In genomic region chr20:19619904-19620430, GRCh38 we compare ENCODE assay signal across 26 cellular contexts.
"Had no signal": no experiment of that assay in that cellular context is flagged by ENCODE, and none has a peak within 500 bp of the region (broad histone marks: within the 10 kb centered on the region; RNA-seq: fewer than 3 reads in every experiment).

No MANE protein-coding gene starts in this region.

- H3K4me1 ChIP-seq: esophagus squamous epithelium, lower lobe of right lung, parathyroid adenoma, stomach, thyroid gland, vagina had no signal

- H3K36me3 Mint-ChIP-seq: natural killer cell treated with Interleukin-12 subunit alpha and Interleukin-12 subunit beta and Interleukin-15 and Interleukin-18, amount 100 ng/mL, for 72 hours; neural progenitor cell had no signal

- H3K9me3 Mint-ChIP-seq: natural killer cell treated with Interleukin-12 subunit alpha and Interleukin-12 subunit beta and Interleukin-15 and Interleukin-18, amount 100 ng/mL, for 72 hours had no signal

- H3K4me3 ChIP-seq: esophagus squamous epithelium, heart right ventricle, lower lobe of right lung, neural progenitor cell, smooth muscle cell, stomach, thyroid gland, vagina had no signal

- H3K79me2 ChIP-seq: parathyroid adenoma had no signal

- H2AFZ ChIP-seq: neural progenitor cell, parathyroid adenoma had no signal

- DNase-seq: effector CD8-positive, alpha-beta T cell; esophagus squamous epithelium; foreskin melanocyte; glutamatergic neuron; heart right ventricle; hypothalamus; left ventricle myocardium superior; lower lobe of right lung; stimulated activated CD4-positive, alpha-beta T cell treated with anti-CD3 and anti-CD28 coated beads, Interleukin-12 subunit alpha, Interleukin-12 subunit beta, amount 100 ng/mL, for 4 hours; stimulated activated CD4-positive, alpha-beta T cell treated with anti-CD3 and anti-CD28 coated beads, Interleukin-1b, Interleukin-23, amount 100 ng/mL, for 48 hours; stimulated activated CD4-positive, alpha-beta T cell treated with anti-CD3 and anti-CD28 coated beads, Interleukin-4, amount 100 ng/mL, for 1 hour; stimulated activated CD8-positive, alpha-beta memory T cell treated with anti-CD3 and anti-CD28 coated beads, Interleukin-4, amount 100 ng/mL, for 48 hours; stimulated activated naive CD4-positive, alpha-beta T cell; stomach; thyroid gland; trophoblast cell had no signal

- H3K4me2 ChIP-seq: neural progenitor cell, smooth muscle cell had no signal

- ATAC-seq: heart right ventricle; left ventricle myocardium superior; lower lobe of right lung; natural killer cell treated with Interleukin-12 subunit alpha and Interleukin-12 subunit beta and Interleukin-15 and Interleukin-18, amount 100 ng/mL, for 72 hours; sciatic nerve had no signal

- H3K27ac Mint-ChIP-seq: natural killer cell treated with Interleukin-12 subunit alpha and Interleukin-12 subunit beta and Interleukin-15 and Interleukin-18, amount 100 ng/mL, for 72 hours; neural progenitor cell; progenitor cell of endocrine pancreas had no signal

- H3K9me3 ChIP-seq: esophagus squamous epithelium, lower lobe of right lung, stomach, thyroid gland, vagina had no signal

- H3K27me3 ChIP-seq: esophagus squamous epithelium, neural progenitor cell, stomach, thyroid gland, vagina had no signal

- H3K4me3 Mint-ChIP-seq: natural killer cell treated with Interleukin-12 subunit alpha and Interleukin-12 subunit beta and Interleukin-15 and Interleukin-18, amount 100 ng/mL, for 72 hours; neural progenitor cell had no signal

- H3K27ac ChIP-seq: esophagus squamous epithelium, heart right ventricle, lower lobe of right lung, neural progenitor cell, parathyroid adenoma, stomach, thyroid gland, vagina had no signal

- H3K36me3 ChIP-seq: esophagus squamous epithelium, heart right ventricle, lower lobe of right lung, neural progenitor cell, stomach, thyroid gland, vagina had no signal

- H3K9ac ChIP-seq: neural progenitor cell, parathyroid adenoma had no signal

- FAIRE-seq: colon, endothelial cell of umbilical vein, keratinocyte had no signal
